Comparison of ENCODE assay signal across 9 cellular contexts in genomic region chr18:26088482-26088881, GRCh38. TPM values are rescaled to one million over a fixed set of nuclear protein-coding genes. Genes with fewer than 3 reads are reported as not detected.
DNase-seq lines count a peak whose midpoint lies in the region; ATAC-seq, FAIRE-seq and TF ChIP-seq lines count a peak whose summit lies in the region.
"Had no signal": no experiment of that assay in that cellular context is flagged by ENCODE, and none has a peak within 500 bp of the region (broad histone marks: within the 10 kb centered on the region; RNA-seq: fewer than 3 reads in every experiment).

No MANE protein-coding gene starts in this region.

- intact Hi-C loops in A673 (cut with micrococcal nuclease; ENCODE audit: unreplicated experiment): no loop called here
- intact Hi-C loops in activated T-helper 1 cell treated with anti-CD3 and anti-CD28 coated beads, Interleukin-12 subunit alpha, Interleukin-12 subunit beta, Interleukin-2, Interleukin-4 antibody, amounts not matched to agents 30 ng/mL and 10 ng/mL and 1 ng/mL, durations not matched to agents 14 hours and 24 hours and 36 hours (cut with micrococcal nuclease): loop anchor here (2.0 kb wide), 1 partner anchor 42 kb away; no protein-coding TSS in a partner anchor

- ATAC-seq in GM19395 (IDR thresholded peaks at IDR 0.05; ENCODE audit: unreplicated experiment) (no peak), HG02571 (IDR thresholded peaks at IDR 0.05; ENCODE audit: unreplicated experiment) (no peak)

- H3K27ac ChIP-seq in A673 (ENCODE audit: low read depth, low read length, poor library complexity, severe bottlenecking) (no peak overlapping the region), layer of hippocampus (ENCODE audit: low read depth, low read length) (peak overlapping the region; percentile 99)

- no TSS peak for BruUV-seq in A673 (replicated peaks; lab: Mats Ljungman, UMichigan)

- no peaks in the 10 kb centered on the region for H3K9me3 Mint-ChIP-seq in activated T-helper 1 cell treated with anti-CD3 and anti-CD28 coated beads, Interleukin-12 subunit alpha, Interleukin-12 subunit beta, Interleukin-2, Interleukin-4 antibody, amounts not matched to agents 30 ng/mL and 10 ng/mL and 1 ng/mL, durations not matched to agents 14 hours and 24 hours and 36 hours

- H3K27ac Mint-ChIP-seq in activated T-helper 1 cell treated with anti-CD3 and anti-CD28 coated beads, Interleukin-12 subunit alpha, Interleukin-12 subunit beta, Interleukin-2, Interleukin-4 antibody, amounts not matched to agents 30 ng/mL and 10 ng/mL and 1 ng/mL, durations not matched to agents 14 hours and 24 hours and 36 hours: no peak overlapping the region

- peak overlapping the region; percentile 95 for H3K4me3 Mint-ChIP-seq in activated T-helper 1 cell treated with anti-CD3 and anti-CD28 coated beads, Interleukin-12 subunit alpha, Interleukin-12 subunit beta, Interleukin-2, Interleukin-4 antibody, amounts not matched to agents 30 ng/mL and 10 ng/mL and 1 ng/mL, durations not matched to agents 14 hours and 24 hours and 36 hours

- H3K4me1 ChIP-seq in A673 (ENCODE audit: insufficient read depth, low read length, poor library complexity, severe bottlenecking): peaks cover 10% of the 10 kb centered on the region

- CTCF ChIA-PET in A673 (lab: Charles Lee): no interaction called here

- DNase-seq in A673 (ENCODE audit: low spot score) (peak; percentile 4), GM19239 (ENCODE audit: insufficient read length, low spot score) (no peak), NCI-H2081 treated with DMSO at 0.1 percent for 48 hours (lab: John Stamatoyannopoulos, UW) (no peak)
- DNase-seq in activated T-helper 1 cell treated with anti-CD3 and anti-CD28 coated beads, Interleukin-12 subunit alpha, Interleukin-12 subunit beta, Interleukin-2, Interleukin-4 antibody, amounts not matched to agents 30 ng/mL and 10 ng/mL and 1 ng/mL, durations not matched to agents 14 hours and 24 hours and 36 hours (ENCODE audit: low spot score): no peak
- DNase-seq in activated effector memory CD4-positive, alpha-beta T cell treated with anti-CD3 and anti-CD28 coated beads, Interleukin-2, amount 50 U/mL, for 16 hours: no peak

- peak overlapping the region; percentile 78 for H3K4me3 ChIP-seq in A673 (ENCODE audit: low read depth, low read length, poor library complexity, severe bottlenecking)

- peaks cover 22% of the 10 kb centered on the region for H3K36me3 Mint-ChIP-seq in activated T-helper 1 cell treated with anti-CD3 and anti-CD28 coated beads, Interleukin-12 subunit alpha, Interleukin-12 subunit beta, Interleukin-2, Interleukin-4 antibody, amounts not matched to agents 30 ng/mL and 10 ng/mL and 1 ng/mL, durations not matched to agents 14 hours and 24 hours and 36 hours (ENCODE audit: low read depth)

- POLR2A ChIA-PET in A673 (lab: Charles Lee; ENCODE audit: low non-redundant PET): no interaction called here

- peaks cover 37% of the 10 kb centered on the region for H3K36me3 ChIP-seq in A673 (ENCODE audit: insufficient read depth, low read length, poor library complexity, severe bottlenecking)

- FAIRE-seq in GM19239 (lab: Jason Lieb, UNC): peak; percentile 68
- FAIRE-seq: RCC 7860 had no signal

- no peaks in the 10 kb centered on the region for H3K27me3 Mint-ChIP-seq in activated T-helper 1 cell treated with anti-CD3 and anti-CD28 coated beads, Interleukin-12 subunit alpha, Interleukin-12 subunit beta, Interleukin-2, Interleukin-4 antibody, amounts not matched to agents 30 ng/mL and 10 ng/mL and 1 ng/mL, durations not matched to agents 14 hours and 24 hours and 36 hours (ENCODE audit: insufficient read depth)

- no peaks in the 10 kb centered on the region for H3K9me3 ChIP-seq in A673 (ENCODE audit: low read depth, low read length, poor library complexity, severe bottlenecking)

- peaks cover 42% of the 10 kb centered on the region for H3K4me1 Mint-ChIP-seq in activated T-helper 1 cell treated with anti-CD3 and anti-CD28 coated beads, Interleukin-12 subunit alpha, Interleukin-12 subunit beta, Interleukin-2, Interleukin-4 antibody, amounts not matched to agents 30 ng/mL and 10 ng/mL and 1 ng/mL, durations not matched to agents 14 hours and 24 hours and 36 hours (ENCODE audit: low read depth)

- TF ChIP-seq CTCF in A673 (conservative IDR thresholded peaks at IDR 0.05; ENCODE audit: low read depth, low read length): no peak

- no peaks in the 10 kb centered on the region for H3K27me3 ChIP-seq in A673 (replicated peaks; ENCODE audit: insufficient read depth, low read depth, low read length, poor library complexity)
- no peaks in the 10 kb centered on the region for H3K27me3 ChIP-seq in layer of hippocampus (ENCODE audit: control insufficient read depth, insufficient read depth, low read length)

RNA-seq across cellular contexts. Expression of gene SS18, which starts 1.9 kb away (rescaled TPM):
- total RNA-seq in A673 (2021): 78.5 and 84.6 TPM in 2 replicates
- 64.4 and 72.4 TPM in 2 replicates for total RNA-seq in activated T-helper 1 cell treated with anti-CD3 and anti-CD28 coated beads, Interleukin-12 subunit alpha, Interleukin-12 subunit beta, Interleukin-2, Interleukin-4 antibody, amounts not matched to agents 30 ng/mL and 10 ng/mL and 1 ng/mL, durations not matched to agents 14 hours and 24 hours and 36 hours

RNA-seq across cellular contexts. Expression of gene PSMA8, which starts 45.2 kb away (rescaled TPM):
- total RNA-seq in A673 (2021): not detected in 2 replicates
- total RNA-seq in activated T-helper 1 cell treated with anti-CD3 and anti-CD28 coated beads, Interleukin-12 subunit alpha, Interleukin-12 subunit beta, Interleukin-2, Interleukin-4 antibody, amounts not matched to agents 30 ng/mL and 10 ng/mL and 1 ng/mL, durations not matched to agents 14 hours and 24 hours and 36 hours: 0.44 and 0.49 TPM in 2 replicates
